In the genomic region with DNA sequence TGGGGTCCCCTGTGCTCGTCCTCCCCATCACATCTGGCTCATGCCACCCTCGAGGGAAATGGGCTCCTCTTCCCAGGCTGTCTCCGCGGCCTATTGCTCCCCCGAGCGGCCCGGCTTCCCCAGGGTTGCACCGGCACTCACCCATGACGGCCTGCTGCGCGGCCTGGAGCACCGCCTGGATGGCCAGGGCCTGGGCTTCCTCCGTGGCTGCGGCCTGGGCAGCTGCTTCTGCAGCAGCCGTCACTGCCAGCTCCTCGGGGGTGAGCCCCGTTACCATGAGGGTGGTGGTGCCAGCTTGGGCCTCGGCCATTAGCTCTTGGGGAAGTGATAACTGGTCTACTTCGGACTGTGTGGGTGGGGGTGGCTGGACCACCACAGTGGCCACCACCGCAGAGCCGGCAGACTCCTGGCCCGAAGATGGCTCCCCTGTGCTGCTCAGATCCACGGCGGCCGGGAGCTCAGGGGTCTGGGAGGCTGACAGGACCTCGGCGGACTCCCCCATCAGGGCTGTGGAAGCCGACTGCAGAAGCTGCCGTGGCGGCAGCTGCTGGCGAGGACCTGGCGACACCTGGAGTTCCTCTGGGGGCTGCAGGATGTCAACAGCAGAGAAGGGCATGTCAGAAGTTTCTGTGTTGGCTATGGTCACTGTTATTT, we compare ENCODE assay signal across 12 cellular contexts. TPM values are rescaled to one million over a fixed set of nuclear protein-coding genes. Genes with fewer than 3 reads are reported as not detected.
DNase-seq lines count a peak whose midpoint lies in the region; ATAC-seq and TF ChIP-seq lines count a peak whose summit lies in the region.
"Had no signal": no experiment of that assay in that cellular context is flagged by ENCODE, and none has a peak within 500 bp of the region (broad histone marks: within the 10 kb centered on the region; RNA-seq: fewer than 3 reads in every experiment).

No MANE protein-coding gene starts in this region.

- 93 to 96% methylated on average over 32 of the region's 32 CpGs for WGBS in esophagus, 2 donors
- 89 to 93% (median 92%) methylated on average over 26 to 32 of the region's 32 CpGs for WGBS in psoas muscle, 3 donors

- POLR2A ChIA-PET in A673 (lab: Charles Lee; ENCODE audit: low non-redundant PET): no interaction called here

- H3K9ac ChIP-seq in HUES6 (ENCODE audit: low read length): peak overlapping the region; percentile 56

- H3K4me1 ChIP-seq in A673 (ENCODE audit: insufficient read depth, low read length, poor library complexity, severe bottlenecking) (peaks cover 5% of the 10 kb centered on the region), HUES6 (ENCODE audit: control insufficient read depth, insufficient read depth, low read length) (peaks cover 29% of the 10 kb centered on the region; the same call in 1 of the 2 replicates), esophagus (ENCODE audit: control insufficient read depth in 2 of 2, insufficient read depth in 2 of 2, low read length in 1 of 2) (no peaks in the 10 kb centered on the region), psoas muscle (no peaks in the 10 kb centered on the region), SJCRH30 (no peaks in the 10 kb centered on the region)
- H3K4me1 ChIP-seq: body of pancreas had no signal

- H3K9me3 ChIP-seq in A673 (ENCODE audit: low read depth, low read length, poor library complexity, severe bottlenecking) (no peaks in the 10 kb centered on the region), HUES6 (ENCODE audit: control insufficient read depth, insufficient read depth, low read depth, low read length) (no peaks in the 10 kb centered on the region; the same call in 1 of the 2 replicates), esophagus (ENCODE audit: control insufficient read depth in 2 of 2, insufficient read depth in 1 of 2, low read depth in 1 of 2, low read length in 1 of 2) (no peaks in the 10 kb centered on the region), psoas muscle (no peaks in the 10 kb centered on the region), SJCRH30 (replicated peaks) (no peaks in the 10 kb centered on the region)
- H3K9me3 ChIP-seq: body of pancreas, heart right ventricle had no signal

- H3K27me3 ChIP-seq in A673 (replicated peaks; ENCODE audit: insufficient read depth, low read depth, low read length, poor library complexity) (no peaks in the 10 kb centered on the region), HUES6 (ENCODE audit: control insufficient read depth, insufficient read depth, low read length) (no peaks in the 10 kb centered on the region), esophagus (ENCODE audit: control insufficient read depth in 1 of 2, insufficient read depth in 2 of 2, low read length in 2 of 2) (no peaks in the 10 kb centered on the region), psoas muscle (ENCODE audit: insufficient read depth in 3 of 3, low read length in 2 of 3) (no peaks in the 10 kb centered on the region), SJCRH30 (no peaks in the 10 kb centered on the region)
- H3K27me3 ChIP-seq: body of pancreas, heart right ventricle had no signal

- no peak for ATAC-seq in psoas muscle
- ATAC-seq in HG03196 (IDR thresholded peaks at IDR 0.05; ENCODE audit: unreplicated experiment): no peak
- ATAC-seq in GM18867 (IDR thresholded peaks at IDR 0.05; ENCODE audit: unreplicated experiment): no peak

- TF ChIP-seq CTCF in A673 (conservative IDR thresholded peaks at IDR 0.05; ENCODE audit: low read depth, low read length) (no peak), psoas muscle (IDR thresholded peaks at IDR 0.05) (no peak)

- H3K4me3 ChIP-seq in A673 (ENCODE audit: low read depth, low read length, poor library complexity, severe bottlenecking) (no peak overlapping the region), HUES6 (ENCODE audit: low read depth, low read length) (no peak overlapping the region), esophagus (ENCODE audit: low read depth in 1 of 2, low read length in 2 of 2) (no peak overlapping the region), psoas muscle (no peak overlapping the region), SJCRH30 (no peak overlapping the region)
- H3K4me3 ChIP-seq: body of pancreas, heart right ventricle had no signal

- H3K27ac ChIP-seq in A673 (ENCODE audit: low read depth, low read length, poor library complexity, severe bottlenecking) (peak overlapping the region; percentile 72), HUES6 (ENCODE audit: low read depth, low read length) (peak overlapping the region; percentile 82; the same call in 1 of the 2 replicates), esophagus (ENCODE audit: low read depth in 2 of 2, low read length in 1 of 2) (peak overlapping the region; percentile 44 to 59), psoas muscle (peak overlapping the region; percentile 55), SJCRH30 (no peak overlapping the region)
- H3K27ac ChIP-seq: body of pancreas had no signal

- CTCF ChIA-PET in A673 (lab: Charles Lee): no interaction called here

- DNase-seq in A673 (ENCODE audit: low spot score): no peak
- DNase-seq in psoas muscle: no peak
- no peak for DNase-seq in iPS-NIHi11 (ENCODE audit: low spot score)
- no peak for DNase-seq in SJCRH30
- DNase-seq: NCI-H446 treated with DMSO at 0.1 percent for 48 hours, SW 1271 had no signal

- BruUV-seq in A673 (replicated peaks; lab: Mats Ljungman, UMichigan): no TSS peak

- H3K36me3 ChIP-seq in A673 (ENCODE audit: insufficient read depth, low read length, poor library complexity, severe bottlenecking): peaks cover 83% of the 10 kb centered on the region
- peaks cover 89% of the 10 kb centered on the region for H3K36me3 ChIP-seq in HUES6 (ENCODE audit: control insufficient read depth, insufficient read depth, low read length)
- H3K36me3 ChIP-seq in esophagus (ENCODE audit: control insufficient read depth in 2 of 2, insufficient read depth in 2 of 2, low read length in 1 of 2): peaks cover 15 to 74% of the 10 kb centered on the region in 2 donors
- peaks cover 0 to 96% of the 10 kb centered on the region in 2 donors for H3K36me3 ChIP-seq in psoas muscle (ENCODE audit: insufficient read depth in 1 of 2, low read depth in 1 of 2)
- H3K36me3 ChIP-seq in SJCRH30: peaks cover 34% of the 10 kb centered on the region

- intact Hi-C loops in A673 (cut with micrococcal nuclease; ENCODE audit: unreplicated experiment) (loop anchor here (10.0 kb wide), 1 partner anchor 398 kb away; no protein-coding TSS in a partner anchor), psoas muscle (cut with DNase I) (loop anchor here (1.0 to 5.0 kb wide), 4 partner anchors 188 to 995 kb away; a partner anchor contains a TSS)

RNA-seq across cellular contexts. Expression of a gene that starts 8.1 kb away (rescaled TPM):
- total RNA-seq in A673 (2021): 3.4 and 5.7 TPM in 2 replicates
- polyA plus RNA-seq in esophagus: 1 to 10 TPM; 1.4 to 1.6 TPM
- total RNA-seq in psoas muscle: 1 to 10 TPM; 2.9 to 4.4 (median 3.6) TPM
- polyA plus RNA-seq in psoas muscle: 1 to 10 TPM in 2 of 3 donors, under 1 TPM in 1; 0.97 to 1.9 (median 1.4) TPM
- 0.18 TPM in 1 of 2 replicates, not detected in the other for total RNA-seq in SJCRH30 (2014; rRNA removed; shearing (Covaris generic))

RNA-seq across cellular contexts. Expression of a gene that starts 17.7 kb away (rescaled TPM):
- total RNA-seq in A673 (2021) (136 and 140 TPM in 2 replicates), psoas muscle (100 to 1,000 TPM; 105 to 166 (median 115) TPM)
- polyA plus RNA-seq in esophagus (100 to 1,000 TPM in 1 of 2 donors, 10 to 100 TPM in 1; 86.6 to 104 TPM), psoas muscle (100 to 1,000 TPM; 168 to 203 (median 193) TPM)
- 58.6 and 69.6 TPM in 2 replicates for total RNA-seq in SJCRH30 (2014; rRNA removed; shearing (Covaris generic))

RNA-seq across cellular contexts. Expression of a gene that starts 19.1 kb away (rescaled TPM):
- 124 and 137 TPM in 2 replicates for total RNA-seq in A673 (2021)
- polyA plus RNA-seq in esophagus: 10 to 100 TPM; 13.0 to 15.9 TPM
- 10 to 100 TPM; 29.8 to 50.1 (median 40.0) TPM for total RNA-seq in psoas muscle
- polyA plus RNA-seq in psoas muscle: 10 to 100 TPM; 15.1 to 46.5 (median 25.8) TPM
- total RNA-seq in SJCRH30 (2014; rRNA removed; shearing (Covaris generic)): 55.6 and 56.9 TPM in 2 replicates

RNA-seq across cellular contexts. Expression of a gene that starts 20.1 kb away (rescaled TPM):
- 2.8 and 6.8 TPM in 2 replicates for total RNA-seq in A673 (2021)
- polyA plus RNA-seq in esophagus: 1 to 10 TPM; 2.5 to 3.3 TPM
- 1 to 10 TPM; 3.2 to 7.8 (median 6.8) TPM for total RNA-seq in psoas muscle
- polyA plus RNA-seq in psoas muscle: 1 to 10 TPM; 2.2 to 6.7 (median 5.2) TPM
- total RNA-seq in SJCRH30 (2014; rRNA removed; shearing (Covaris generic)): 0.97 and 1.7 TPM in 2 replicates

RNA-seq across cellular contexts. Expression of a gene that starts 26.4 kb away (rescaled TPM):
- total RNA-seq in A673 (2021) (43.0 and 45.7 TPM in 2 replicates), psoas muscle (1 to 10 TPM; 5.1 to 8.0 (median 6.4) TPM)
- polyA plus RNA-seq in esophagus (10 to 100 TPM; 10.6 to 23.4 TPM), psoas muscle (1 to 10 TPM; 5.8 to 7.6 (median 6.8) TPM)
- 7.7 and 8.2 TPM in 2 replicates for total RNA-seq in SJCRH30 (2014; rRNA removed; shearing (Covaris generic))
